1 cellular context compared by ENCODE assay signal in the genomic region with DNA sequence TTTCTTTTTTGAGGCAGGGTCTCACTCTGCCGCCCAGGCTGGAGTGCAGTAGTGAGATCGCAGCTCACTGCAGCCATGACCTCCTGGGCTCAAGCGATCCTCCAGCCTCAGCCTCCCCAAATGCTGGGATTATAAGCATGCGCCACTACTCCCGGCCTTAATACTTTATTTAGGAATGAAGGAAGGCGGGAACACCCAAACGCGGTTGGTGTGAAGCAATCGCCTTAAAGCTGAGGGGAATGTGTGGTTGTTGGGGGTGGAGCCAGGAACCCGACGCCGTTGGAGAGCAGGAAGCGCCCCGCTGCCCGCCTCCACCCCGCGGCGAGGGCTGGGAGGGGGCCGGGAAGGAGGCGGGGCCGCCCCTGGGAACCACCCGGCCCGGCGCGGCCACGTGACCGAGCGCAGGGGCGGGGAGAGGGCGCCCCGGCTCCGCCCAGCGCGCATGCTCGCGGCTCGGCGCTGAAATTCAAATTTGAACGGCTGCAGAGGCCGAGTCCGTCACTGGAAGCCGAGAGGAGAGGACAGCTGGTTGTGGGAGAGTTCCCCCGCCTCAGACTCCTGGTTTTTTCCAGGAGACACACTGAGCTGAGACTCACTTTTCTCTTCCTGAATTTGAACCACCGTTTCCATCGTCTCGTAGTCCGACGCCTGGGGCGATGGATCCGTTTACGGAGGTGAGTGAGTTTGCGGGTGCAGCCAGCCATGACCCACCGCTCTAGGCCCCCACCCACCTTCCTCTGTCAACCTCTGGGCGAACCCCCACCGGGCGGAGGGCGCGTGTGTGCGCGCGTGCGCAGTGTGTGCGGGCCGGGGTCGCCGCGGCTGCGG.
A peak's percentile ranks its signal among the peaks of the same experiment; 100 is the strongest.
TF ChIP-seq lines count a peak whose summit lies in the region.

A gene with protein sequence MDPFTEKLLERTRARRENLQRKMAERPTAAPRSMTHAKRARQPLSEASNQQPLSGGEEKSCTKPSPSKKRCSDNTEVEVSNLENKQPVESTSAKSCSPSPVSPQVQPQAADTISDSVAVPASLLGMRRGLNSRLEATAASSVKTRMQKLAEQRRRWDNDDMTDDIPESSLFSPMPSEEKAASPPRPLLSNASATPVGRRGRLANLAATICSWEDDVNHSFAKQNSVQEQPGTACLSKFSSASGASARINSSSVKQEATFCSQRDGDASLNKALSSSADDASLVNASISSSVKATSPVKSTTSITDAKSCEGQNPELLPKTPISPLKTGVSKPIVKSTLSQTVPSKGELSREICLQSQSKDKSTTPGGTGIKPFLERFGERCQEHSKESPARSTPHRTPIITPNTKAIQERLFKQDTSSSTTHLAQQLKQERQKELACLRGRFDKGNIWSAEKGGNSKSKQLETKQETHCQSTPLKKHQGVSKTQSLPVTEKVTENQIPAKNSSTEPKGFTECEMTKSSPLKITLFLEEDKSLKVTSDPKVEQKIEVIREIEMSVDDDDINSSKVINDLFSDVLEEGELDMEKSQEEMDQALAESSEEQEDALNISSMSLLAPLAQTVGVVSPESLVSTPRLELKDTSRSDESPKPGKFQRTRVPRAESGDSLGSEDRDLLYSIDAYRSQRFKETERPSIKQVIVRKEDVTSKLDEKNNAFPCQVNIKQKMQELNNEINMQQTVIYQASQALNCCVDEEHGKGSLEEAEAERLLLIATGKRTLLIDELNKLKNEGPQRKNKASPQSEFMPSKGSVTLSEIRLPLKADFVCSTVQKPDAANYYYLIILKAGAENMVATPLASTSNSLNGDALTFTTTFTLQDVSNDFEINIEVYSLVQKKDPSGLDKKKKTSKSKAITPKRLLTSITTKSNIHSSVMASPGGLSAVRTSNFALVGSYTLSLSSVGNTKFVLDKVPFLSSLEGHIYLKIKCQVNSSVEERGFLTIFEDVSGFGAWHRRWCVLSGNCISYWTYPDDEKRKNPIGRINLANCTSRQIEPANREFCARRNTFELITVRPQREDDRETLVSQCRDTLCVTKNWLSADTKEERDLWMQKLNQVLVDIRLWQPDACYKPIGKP (plus strand): TSS at position 492 of the 828 bp plus-strand sequence. CDS start 165 bp downstream, at position 657.

TF ChIP-seq in GM23338, 12 proteins besides CTCF, POLR2A, EP300 and RAD21:
- TF ChIP-seq, protein P1, sequence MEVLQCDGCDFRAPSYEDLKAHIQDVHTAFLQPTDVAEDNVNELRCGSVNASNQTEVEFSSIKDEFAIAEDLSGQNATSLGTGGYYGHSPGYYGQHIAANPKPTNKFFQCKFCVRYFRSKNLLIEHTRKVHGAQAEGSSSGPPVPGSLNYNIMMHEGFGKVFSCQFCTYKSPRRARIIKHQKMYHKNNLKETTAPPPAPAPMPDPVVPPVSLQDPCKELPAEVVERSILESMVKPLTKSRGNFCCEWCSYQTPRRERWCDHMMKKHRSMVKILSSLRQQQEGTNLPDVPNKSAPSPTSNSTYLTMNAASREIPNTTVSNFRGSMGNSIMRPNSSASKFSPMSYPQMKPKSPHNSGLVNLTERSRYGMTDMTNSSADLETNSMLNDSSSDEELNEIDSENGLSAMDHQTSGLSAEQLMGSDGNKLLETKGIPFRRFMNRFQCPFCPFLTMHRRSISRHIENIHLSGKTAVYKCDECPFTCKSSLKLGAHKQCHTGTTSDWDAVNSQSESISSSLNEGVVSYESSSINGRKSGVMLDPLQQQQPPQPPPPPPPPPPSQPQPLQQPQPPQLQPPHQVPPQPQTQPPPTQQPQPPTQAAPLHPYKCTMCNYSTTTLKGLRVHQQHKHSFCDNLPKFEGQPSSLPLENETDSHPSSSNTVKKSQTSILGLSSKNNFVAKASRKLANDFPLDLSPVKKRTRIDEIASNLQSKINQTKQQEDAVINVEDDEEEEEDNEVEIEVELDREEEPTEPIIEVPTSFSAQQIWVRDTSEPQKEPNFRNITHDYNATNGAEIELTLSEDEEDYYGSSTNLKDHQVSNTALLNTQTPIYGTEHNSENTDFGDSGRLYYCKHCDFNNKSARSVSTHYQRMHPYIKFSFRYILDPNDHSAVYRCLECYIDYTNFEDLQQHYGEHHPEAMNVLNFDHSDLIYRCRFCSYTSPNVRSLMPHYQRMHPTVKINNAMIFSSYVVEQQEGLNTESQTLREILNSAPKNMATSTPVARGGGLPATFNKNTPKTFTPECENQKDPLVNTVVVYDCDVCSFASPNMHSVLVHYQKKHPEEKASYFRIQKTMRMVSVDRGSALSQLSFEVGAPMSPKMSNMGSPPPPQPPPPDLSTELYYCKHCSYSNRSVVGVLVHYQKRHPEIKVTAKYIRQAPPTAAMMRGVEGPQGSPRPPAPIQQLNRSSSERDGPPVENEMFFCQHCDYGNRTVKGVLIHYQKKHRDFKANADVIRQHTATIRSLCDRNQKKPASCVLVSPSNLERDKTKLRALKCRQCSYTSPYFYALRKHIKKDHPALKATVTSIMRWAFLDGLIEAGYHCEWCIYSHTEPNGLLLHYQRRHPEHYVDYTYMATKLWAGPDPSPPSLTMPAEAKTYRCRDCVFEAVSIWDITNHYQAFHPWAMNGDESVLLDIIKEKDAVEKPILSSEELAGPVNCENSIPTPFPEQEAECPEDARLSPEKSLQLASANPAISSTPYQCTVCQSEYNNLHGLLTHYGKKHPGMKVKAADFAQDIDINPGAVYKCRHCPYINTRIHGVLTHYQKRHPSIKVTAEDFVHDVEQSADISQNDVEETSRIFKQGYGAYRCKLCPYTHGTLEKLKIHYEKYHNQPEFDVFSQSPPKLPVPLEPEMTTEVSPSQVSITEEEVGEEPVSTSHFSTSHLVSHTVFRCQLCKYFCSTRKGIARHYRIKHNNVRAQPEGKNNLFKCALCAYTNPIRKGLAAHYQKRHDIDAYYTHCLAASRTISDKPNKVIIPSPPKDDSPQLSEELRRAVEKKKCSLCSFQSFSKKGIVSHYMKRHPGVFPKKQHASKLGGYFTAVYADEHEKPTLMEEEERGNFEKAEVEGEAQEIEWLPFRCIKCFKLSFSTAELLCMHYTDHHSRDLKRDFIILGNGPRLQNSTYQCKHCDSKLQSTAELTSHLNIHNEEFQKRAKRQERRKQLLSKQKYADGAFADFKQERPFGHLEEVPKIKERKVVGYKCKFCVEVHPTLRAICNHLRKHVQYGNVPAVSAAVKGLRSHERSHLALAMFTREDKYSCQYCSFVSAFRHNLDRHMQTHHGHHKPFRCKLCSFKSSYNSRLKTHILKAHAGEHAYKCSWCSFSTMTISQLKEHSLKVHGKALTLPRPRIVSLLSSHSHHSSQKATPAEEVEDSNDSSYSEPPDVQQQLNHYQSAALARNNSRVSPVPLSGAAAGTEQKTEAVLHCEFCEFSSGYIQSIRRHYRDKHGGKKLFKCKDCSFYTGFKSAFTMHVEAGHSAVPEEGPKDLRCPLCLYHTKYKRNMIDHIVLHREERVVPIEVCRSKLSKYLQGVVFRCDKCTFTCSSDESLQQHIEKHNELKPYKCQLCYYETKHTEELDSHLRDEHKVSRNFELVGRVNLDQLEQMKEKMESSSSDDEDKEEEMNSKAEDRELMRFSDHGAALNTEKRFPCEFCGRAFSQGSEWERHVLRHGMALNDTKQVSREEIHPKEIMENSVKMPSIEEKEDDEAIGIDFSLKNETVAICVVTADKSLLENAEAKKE (CRISPR knock-in tag; IDR thresholded peaks at IDR 0.05): no peak
- TF ChIP-seq POLR2AphosphoS5 (IDR thresholded peaks at IDR 0.05; ENCODE audit: low read depth): peak; percentile 85
- no peak for TF ChIP-seq NANOG (IDR thresholded peaks at IDR 0.05; ENCODE audit: borderline replicate concordance)
- TF ChIP-seq STAT1 (IDR thresholded peaks at IDR 0.05; ENCODE audit: unreplicated experiment): no peak
- TF ChIP-seq, protein P2, sequence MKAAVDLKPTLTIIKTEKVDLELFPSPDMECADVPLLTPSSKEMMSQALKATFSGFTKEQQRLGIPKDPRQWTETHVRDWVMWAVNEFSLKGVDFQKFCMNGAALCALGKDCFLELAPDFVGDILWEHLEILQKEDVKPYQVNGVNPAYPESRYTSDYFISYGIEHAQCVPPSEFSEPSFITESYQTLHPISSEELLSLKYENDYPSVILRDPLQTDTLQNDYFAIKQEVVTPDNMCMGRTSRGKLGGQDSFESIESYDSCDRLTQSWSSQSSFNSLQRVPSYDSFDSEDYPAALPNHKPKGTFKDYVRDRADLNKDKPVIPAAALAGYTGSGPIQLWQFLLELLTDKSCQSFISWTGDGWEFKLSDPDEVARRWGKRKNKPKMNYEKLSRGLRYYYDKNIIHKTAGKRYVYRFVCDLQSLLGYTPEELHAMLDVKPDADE (IDR thresholded peaks at IDR 0.05): peak; percentile 15; the same call in 1 of the 2 replicates
